In genomic region chr1:109198043-109198695, GRCh38 we compare ENCODE assay signal across 10 cellular contexts. TPM values are rescaled to one million over a fixed set of nuclear protein-coding genes. Genes with fewer than 3 reads are reported as not detected.
A peak's percentile ranks its signal among the peaks of the same experiment; 100 is the strongest.
DNase-seq lines count a peak whose midpoint lies in the region; ATAC-seq and TF ChIP-seq lines count a peak whose summit lies in the region.
"Had no signal": no experiment of that assay in that cellular context is flagged by ENCODE, and none has a peak within 500 bp of the region (broad histone marks: within the 10 kb centered on the region; RNA-seq: fewer than 3 reads in every experiment).

No MANE protein-coding gene starts in this region.

- H3K27ac ChIP-seq in esophagus squamous epithelium (peak overlapping the region; percentile 61 to 79 (median 72)), osteoblast (ENCODE audit: low read depth, low read length) (peak overlapping the region; percentile 92)
- no peak overlapping the region for H3K27ac ChIP-seq in CD8-positive, alpha-beta T cell (ENCODE audit: low read depth, low read length)

- H3K36me3 ChIP-seq in esophagus squamous epithelium (no peaks in the 10 kb centered on the region), osteoblast (ENCODE audit: insufficient read depth, low read length) (no peaks in the 10 kb centered on the region)
- H3K36me3 ChIP-seq in CD8-positive, alpha-beta T cell (ENCODE audit: insufficient read depth, low read length): no peaks in the 10 kb centered on the region

- peaks cover 14% of the 10 kb centered on the region for H3K4me1 Mint-ChIP-seq in CD8-positive, alpha-beta T cell (ENCODE audit: low read depth)

- no peak overlapping the region for H2AFZ ChIP-seq in osteoblast (ENCODE audit: low read length)

- CTCF ChIA-PET in CD8-positive, alpha-beta T cell (lab: Charles Lee): interaction anchor here (0.9 to 1.3 kb wide), 2 partner anchors 202 to 334 kb away, joined by 3 to 4 read pairs; no protein-coding TSS in a partner anchor

- H3K36me3 Mint-ChIP-seq in CD8-positive, alpha-beta T cell: no peaks in the 10 kb centered on the region

- H3K27ac Mint-ChIP-seq in CD8-positive, alpha-beta T cell: no peak overlapping the region

- TF ChIP-seq CTCF in esophagus squamous epithelium (IDR thresholded peaks at IDR 0.05) (peak in 1 of 6 experiments; percentile 15), osteoblast (IDR thresholded peaks at IDR 0.05; ENCODE audit: extremely low read depth, low read depth, low read length) (no peak)
- no peak for TF ChIP-seq CTCF in CD8-positive, alpha-beta T cell (IDR thresholded peaks at IDR 0.05)

- no peaks in the 10 kb centered on the region for H3K27me3 Mint-ChIP-seq in CD8-positive, alpha-beta T cell (ENCODE audit: low read depth)

- ATAC-seq in SK-N-SH treated with all-trans-retinoic acid at 6 μM for 48 hours (peak; percentile 65), GM21529 (IDR thresholded peaks at IDR 0.05; ENCODE audit: unreplicated experiment) (no peak)
- ATAC-seq in CD8-positive, alpha-beta T cell: no peak

- H3K27me3 ChIP-seq in esophagus squamous epithelium (no peaks in the 10 kb centered on the region), osteoblast (ENCODE audit: insufficient read depth, low read length) (no peaks in the 10 kb centered on the region)
- H3K27me3 ChIP-seq in CD8-positive, alpha-beta T cell (ENCODE audit: insufficient read depth, low read length): no peaks in the 10 kb centered on the region

- H4K20me1 ChIP-seq in osteoblast (ENCODE audit: insufficient read depth, low read length): no peaks in the 10 kb centered on the region

- DNase-seq in EH (ENCODE audit: low read depth) (peak; percentile 91), esophagus squamous epithelium (lab: John Stamatoyannopoulos, UW) (no peak), osteoblast (ENCODE audit: insufficient read length, low spot score, missing footprints) (peak; percentile 92), activated T-cell treated with anti-CD3 and anti-CD28 coated beads for 4 hours (no peak)
- DNase-seq in stimulated activated CD4-positive, alpha-beta T cell treated with anti-CD3 and anti-CD28 coated beads, Interleukin-4, amount 100 ng/mL, for 1 hour: no peak
- no peak for DNase-seq in CD8-positive, alpha-beta T cell
- DNase-seq: RPMI8226 had no signal

- POLR2A ChIA-PET in CD8-positive, alpha-beta T cell (lab: Charles Lee): interaction anchor here (1.8 kb wide), 1 partner anchor 98 kb away, joined by 5 read pairs; no protein-coding TSS in a partner anchor

- no peaks in the 10 kb centered on the region for H3K9me3 ChIP-seq in esophagus squamous epithelium
- no peaks in the 10 kb centered on the region for H3K9me3 ChIP-seq in osteoblast (ENCODE audit: low read depth, low read length)
- no peaks in the 10 kb centered on the region for H3K9me3 ChIP-seq in CD8-positive, alpha-beta T cell (ENCODE audit: low read length)

- H3K79me2 ChIP-seq in osteoblast (ENCODE audit: insufficient read depth, low read length): no peaks in the 10 kb centered on the region

- peak overlapping the region; percentile 53 for H3K4me2 ChIP-seq in osteoblast (ENCODE audit: insufficient read depth, low read length)

- no peak for TF ChIP-seq POLR2A in esophagus squamous epithelium (IDR thresholded peaks at IDR 0.05)

- intact Hi-C loops in esophagus squamous epithelium (cut with DNase I): no loop called here
- intact Hi-C loops in CD8-positive, alpha-beta T cell (cut with DNase I, micrococcal nuclease): loop anchor here in 1 of 2 experiments (10.0 kb wide), 1 partner anchor 373 kb away; no protein-coding TSS in a partner anchor

- H3K4me3 Mint-ChIP-seq in CD8-positive, alpha-beta T cell: no peak overlapping the region

- no peak overlapping the region for H3K4me3 ChIP-seq in esophagus squamous epithelium
- peak overlapping the region; percentile 17 for H3K4me3 ChIP-seq in osteoblast (ENCODE audit: insufficient read depth, low read length)
- H3K4me3 ChIP-seq in CD8-positive, alpha-beta T cell (ENCODE audit: low read depth, low read length): no peak overlapping the region

- WGBS in esophagus squamous epithelium, 2 donors: 38 to 78% methylated on average over 2 to 5 of the region's 6 CpGs

- peaks cover 16 to 33% (median 21%) of the 10 kb centered on the region in 3 donors for H3K4me1 ChIP-seq in esophagus squamous epithelium
- peaks cover 26% of the 10 kb centered on the region for H3K4me1 ChIP-seq in osteoblast (ENCODE audit: insufficient read depth, low read length)
- H3K4me1 ChIP-seq in CD8-positive, alpha-beta T cell (ENCODE audit: insufficient read depth, low read length): peaks cover 10% of the 10 kb centered on the region

- no peaks in the 10 kb centered on the region for H3K9me3 Mint-ChIP-seq in CD8-positive, alpha-beta T cell
- H3K9me3 Mint-ChIP-seq: activated T-cell treated with anti-CD3 and anti-CD28 coated beads, Interleukin-2, amount 50 U/mL, for 72 hours had no signal

TF ChIP-seq in SK-N-SH treated with all-trans-retinoic acid at 6 μM for 48 hours, 23 proteins besides CTCF, POLR2A, EP300 and RAD21:
- TF ChIP-seq ZFP30 (CRISPR knock-in tag; IDR thresholded peaks at IDR 0.05) (no peak), ARNTL (CRISPR knock-in tag; IDR thresholded peaks at IDR 0.05; ENCODE audit: borderline replicate concordance, low read depth) (no peak), POU6F1 (CRISPR knock-in tag; IDR thresholded peaks at IDR 0.05; ENCODE audit: borderline replicate concordance, low read depth) (no peak), ESRRG (CRISPR knock-in tag; IDR thresholded peaks at IDR 0.05) (no peak)

RNA-seq across cellular contexts. Expression of gene SARS1, which starts 15.5 kb away (rescaled TPM):
- total RNA-seq in esophagus squamous epithelium: 100 to 1,000 TPM in 3 of 4 donors, 10 to 100 TPM in 1; 85.8 to 150 (median 134) TPM
- total RNA-seq in osteoblast: 361 and 392 TPM in 2 replicates
- 100 to 1,000 TPM; 113 to 118 TPM for total RNA-seq in CD8-positive, alpha-beta T cell

RNA-seq across cellular contexts. Expression of gene CELSR2, which starts 51.2 kb away (rescaled TPM):
- total RNA-seq in esophagus squamous epithelium (10 to 100 TPM; 23.4 to 57.2 (median 39.9) TPM), osteoblast (1.4 and 1.5 TPM in 2 replicates)
- total RNA-seq in CD8-positive, alpha-beta T cell: 1 to 10 TPM; 3.8 TPM

Comparison
In these comparisons a context has a peak if more than half of its experiments do, and no peak if none do; other contexts are left out.
1. DNase-seq: peak in EH (single experiment) and osteoblast (single experiment); none in esophagus squamous epithelium (single experiment), stimulated activated CD4-positive, alpha-beta T cell treated with anti-CD3 and anti-CD28 coated beads, Interleukin-4, amount 100 ng/mL, for 1 hour (single experiment), CD8-positive, alpha-beta T cell (0 of 7) and activated T-cell treated with anti-CD3 and anti-CD28 coated beads for 4 hours (single experiment).